Comparison of ENCODE assay signal across 26 cellular contexts in the genomic region with DNA sequence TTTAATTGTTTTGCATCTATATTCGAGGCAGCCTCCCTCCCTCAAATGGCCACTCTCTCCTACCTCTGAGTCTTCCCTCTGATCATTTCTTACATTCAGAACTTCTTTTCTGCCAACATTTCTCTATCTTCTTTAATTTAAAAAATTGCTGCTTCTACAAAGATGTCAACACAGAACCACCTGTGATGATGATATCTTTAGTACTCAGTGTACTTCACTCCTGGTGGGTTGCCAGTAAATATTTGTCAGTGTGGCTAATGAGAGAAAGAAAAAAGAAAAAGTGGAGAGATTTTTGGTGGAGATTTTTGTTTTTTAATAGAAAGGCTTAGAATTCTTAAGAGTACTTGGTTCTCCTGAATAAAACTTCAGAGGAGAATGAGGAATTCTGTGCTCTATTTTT. TPM values are rescaled to one million over a fixed set of nuclear protein-coding genes. Genes with fewer than 3 reads are reported as not detected.
A peak's percentile ranks its signal among the peaks of the same experiment; 100 is the strongest.
DNase-seq lines count a peak whose midpoint lies in the region; ATAC-seq and TF ChIP-seq lines count a peak whose summit lies in the region.
"Had no signal": no experiment of that assay in that cellular context is flagged by ENCODE, and none has a peak within 500 bp of the region (broad histone marks: within the 10 kb centered on the region; RNA-seq: fewer than 3 reads in every experiment).

No MANE protein-coding gene starts in this region.

- peaks cover 35% of the 10 kb centered on the region for H3K4me1 Mint-ChIP-seq in HFFc6 (ENCODE audit: low read depth)
- H3K4me1 Mint-ChIP-seq: B cell had no signal

- WGBS in esophagus muscularis mucosa, result 73% methylated on average over 1 of the region's 1 CpG

- H3K27me3 ChIP-seq in esophagus muscularis mucosa, result no peaks in the 10 kb centered on the region

- no peaks in the 10 kb centered on the region for H3K27me3 Mint-ChIP-seq in HFFc6 (ENCODE audit: insufficient read depth)
- H3K27me3 Mint-ChIP-seq: B cell had no signal

- no peak overlapping the region; the same call in 1 of the 2 replicates for H3K4me3 Mint-ChIP-seq in HFFc6
- H3K4me3 Mint-ChIP-seq: B cell; CD14-positive monocyte; CD8-positive, alpha-beta memory T cell had no signal

- no peak for TF ChIP-seq EP300 in esophagus muscularis mucosa (IDR thresholded peaks at IDR 0.05)

- TF ChIP-seq POLR2A in esophagus muscularis mucosa (IDR thresholded peaks at IDR 0.05; ENCODE audit: low read depth), result no peak

- peaks cover 0 to 32% (median 5%) of the 10 kb centered on the region in 4 donors for H3K36me3 ChIP-seq in esophagus muscularis mucosa

- DNase-seq in HFFc6 (no peak), esophagus muscularis mucosa (ENCODE audit: extremely low spot score) (peak; percentile 31), sciatic nerve (ENCODE audit: low spot score) (no peak), NCI-H2081 (lab: John Stamatoyannopoulos, UW) (no peak)
- DNase-seq in activated naive CD4-positive, alpha-beta T cell treated with anti-CD3 and anti-CD28 coated beads, Interleukin-2, amount 50 U/mL, for 16 hours, result no peak
- DNase-seq: Calu3; CD8-positive, alpha-beta memory T cell; DMS153; DND-41; H7; IMR-90; KG1; NCI-H1092; NCI-H1417 treated with DMSO at 0.1 percent for 48 hours; NCI-H1694 treated with DMSO at 0.1 percent for 48 hours; NCI-H2081 treated with DMSO at 0.1 percent for 48 hours; NCI-H2171; NCI-H345; NCI-H510A treated with DMSO at 0.1 percent for 48 hours; PC-3; SK-N-SH; SW 1271 had no signal

- intact Hi-C loops in esophagus muscularis mucosa (cut with DNase I) (no loop called here), sciatic nerve (cut with DNase I) (no loop called here)

- H3K4me3 ChIP-seq in esophagus muscularis mucosa, result no peak overlapping the region

- peaks cover 0 to 14% (median 9%) of the 10 kb centered on the region in 4 donors for H3K4me1 ChIP-seq in esophagus muscularis mucosa

- peaks cover 5% of the 10 kb centered on the region for H3K36me3 Mint-ChIP-seq in HFFc6 (ENCODE audit: low read depth)

- no peaks in the 10 kb centered on the region for H3K9me3 Mint-ChIP-seq in HFFc6

- H3K9me3 ChIP-seq in esophagus muscularis mucosa, result no peaks in the 10 kb centered on the region
- H3K9me3 ChIP-seq: SK-N-SH had no signal

- H3K27ac ChIP-seq in C4-2B (peak overlapping the region; percentile 69; the same call in 1 of the 2 replicates), esophagus muscularis mucosa (replicated peaks in 1 of 4) (peak overlapping the region in 1 of 4 donors; percentile 23)

- peak overlapping the region; percentile 17 for H3K27ac Mint-ChIP-seq in HFFc6
- H3K27ac Mint-ChIP-seq: B cell, CD14-positive monocyte had no signal

- TF ChIP-seq CTCF in C4-2B (conservative IDR thresholded peaks at IDR 0.05), result no peak
- no peak for TF ChIP-seq CTCF in HFFc6 (IDR thresholded peaks at IDR 0.05)
- no peak for TF ChIP-seq CTCF in esophagus muscularis mucosa (IDR thresholded peaks at IDR 0.05)

- ATAC-seq in sciatic nerve, result peak; percentile 41
- no peak for ATAC-seq in GM21390 (IDR thresholded peaks at IDR 0.05; ENCODE audit: unreplicated experiment)
- ATAC-seq: PC-3 had no signal

RNA-seq across cellular contexts. Expression of a gene that starts 8.1 kb away (rescaled TPM):
- 10 to 100 TPM in 4 of 6 experiments, 1 to 10 TPM in 2; 8.0 to 12.0 (median 10.2) TPM for total RNA-seq in HFFc6 (2021; fragmentation: NEBNext Ultra II Directional; extraction: Animal tissue kit (Norgen Biotek cat#: 25700))
- total RNA-seq in esophagus muscularis mucosa (10 to 100 TPM; 13.8 to 19.1 (median 15.3) TPM), sciatic nerve (28.8 TPM)
